ENCODE assay signal across 13 cellular contexts in genomic region chr2:183665403-183665802, GRCh38.
DNase-seq lines count a peak whose midpoint lies in the region; ATAC-seq and TF ChIP-seq lines count a peak whose summit lies in the region.
"Had no signal": no experiment of that assay in that cellular context is flagged by ENCODE, and none has a peak within 500 bp of the region (broad histone marks: within the 10 kb centered on the region; RNA-seq: fewer than 3 reads in every experiment).

No MANE protein-coding gene starts in this region.

- H3K27ac ChIP-seq in BLaER1 treated with 17β-estradiol and CSF1 and Interleukin-3, amounts not matched to agents 10 nM and 100 nM: peak overlapping the region in 2 of 11 experiments; percentile 15 to 22; a peak in 5 of 22 replicates
- H3K27ac ChIP-seq: WERI-Rb-1 had no signal

- no peaks in the 10 kb centered on the region for H3K27me3 ChIP-seq in BLaER1 treated with 17β-estradiol and CSF1 and Interleukin-3, amounts not matched to agents 10 nM and 100 nM

- no peaks in the 10 kb centered on the region for H3K36me3 ChIP-seq in BLaER1 treated with 17β-estradiol and CSF1 and Interleukin-3, amounts not matched to agents 10 nM and 100 nM
- H3K36me3 ChIP-seq: WERI-Rb-1 had no signal

- in situ Hi-C loops in GM13977 (cut with MboI; ENCODE audit: low pct_unique_long_range_greater_than_20kb, low sequenced_read_pairs, unreplicated experiment): no loop called here

- ATAC-seq in GM18519 (IDR thresholded peaks at IDR 0.05; ENCODE audit: low FRiP score, unreplicated experiment): no peak
- no peak for ATAC-seq in GM21360 (IDR thresholded peaks at IDR 0.05; ENCODE audit: unreplicated experiment)
- no peak for ATAC-seq in GM18868 (IDR thresholded peaks at IDR 0.05; ENCODE audit: unreplicated experiment)
- ATAC-seq: stimulated activated effector memory CD8-positive, alpha-beta T cell treated with anti-CD3 and anti-CD28 coated beads, Interleukin-12 subunit alpha, Interleukin-12 subunit beta, amount 100 ng/mL, for 72 hours had no signal

- peaks cover 0 to 9% (median 4%) of the 10 kb centered on the region in 11 experiments; a peak in 8 of 22 replicates for H3K9me3 ChIP-seq in BLaER1 treated with 17β-estradiol and CSF1 and Interleukin-3, amounts not matched to agents 10 nM and 100 nM (replicated peaks in 1 of 11)

- DNase-seq in NCI-H1105 (lab: John Stamatoyannopoulos, UW) (peak; percentile 89), NCI-H2196 treated with DMSO at 0.1 percent for 48 hours (lab: John Stamatoyannopoulos, UW; ENCODE audit: unreplicated experiment) (peak; percentile 97), cerebellar cortex (ENCODE audit: low spot score) (peak; percentile 14), GM13977 (ENCODE audit: low spot score) (no peak)
- DNase-seq: amniotic stem cell; NCI-H1048; stimulated activated CD4-positive, alpha-beta T cell treated with anti-CD3 and anti-CD28 coated beads, Interleukin-2, amount 100 ng/mL, for 48 hours; WERI-Rb-1 had no signal

- H3K4me3 ChIP-seq in BLaER1 treated with 17β-estradiol and CSF1 and Interleukin-3, amounts not matched to agents 10 nM and 100 nM: no peak overlapping the region

- H4K20me1 ChIP-seq in BLaER1 treated with 17β-estradiol and CSF1 and Interleukin-3, amounts not matched to agents 10 nM and 100 nM: no peaks in the 10 kb centered on the region

- H3K4me2 ChIP-seq in BLaER1 treated with 17β-estradiol and CSF1 and Interleukin-3, amounts not matched to agents 10 nM and 100 nM: peak overlapping the region; percentile 5 to 70 (median 47); a peak in 15 of 22 replicates

- no peak overlapping the region for H3K9ac ChIP-seq in BLaER1 treated with 17β-estradiol and CSF1 and Interleukin-3, amounts not matched to agents 10 nM and 100 nM

- peaks cover 11 to 19% (median 18%) of the 10 kb centered on the region in 10 experiments; a peak in 19 of 20 replicates for H3K4me1 ChIP-seq in BLaER1 treated with 17β-estradiol and CSF1 and Interleukin-3, amounts not matched to agents 10 nM and 100 nM

- no peak for TF ChIP-seq CTCF in GM13977 (IDR thresholded peaks at IDR 0.05; ENCODE audit: extremely low read depth, insufficient read depth, missing control alignments)
